In genomic region chr3:72999971-73000370, GRCh38 we compare ENCODE assay signal across 10 cellular contexts. TPM values are rescaled to one million over a fixed set of nuclear protein-coding genes. Genes with fewer than 3 reads are reported as not detected.
DNase-seq lines count a peak whose midpoint lies in the region; FAIRE-seq and TF ChIP-seq lines count a peak whose summit lies in the region.
"Had no signal": no experiment of that assay in that cellular context is flagged by ENCODE, and none has a peak within 500 bp of the region (broad histone marks: within the 10 kb centered on the region; RNA-seq: fewer than 3 reads in every experiment).

No MANE protein-coding gene starts in this region.

- H3K4me3 Mint-ChIP-seq in activated CD4-positive, alpha-beta memory T cell treated with anti-CD3 and anti-CD28 coated beads for 36 hours: peak overlapping the region; percentile 63
- peak overlapping the region; percentile 87 for H3K4me3 Mint-ChIP-seq in glutamatergic neuron (ENCODE audit: unreplicated experiment)

- no peaks in the 10 kb centered on the region for H3K9me3 ChIP-seq in thymus (ENCODE audit: control insufficient read depth)
- no peaks in the 10 kb centered on the region for H3K9me3 ChIP-seq in WERI-Rb-1 (ENCODE audit: severe bottlenecking)

- H3K36me3 Mint-ChIP-seq in activated CD4-positive, alpha-beta memory T cell treated with anti-CD3 and anti-CD28 coated beads for 36 hours: peaks cover 58% of the 10 kb centered on the region
- no peaks in the 10 kb centered on the region for H3K36me3 Mint-ChIP-seq in glutamatergic neuron (ENCODE audit: unreplicated experiment)

- H3K27me3 Mint-ChIP-seq in activated CD4-positive, alpha-beta memory T cell treated with anti-CD3 and anti-CD28 coated beads for 36 hours: no peaks in the 10 kb centered on the region
- peaks cover 5% of the 10 kb centered on the region for H3K27me3 Mint-ChIP-seq in glutamatergic neuron (ENCODE audit: unreplicated experiment)

- WGBS in thymus: 56% methylated on average over 2 of the region's 2 CpGs

- H3K27ac Mint-ChIP-seq in activated CD4-positive, alpha-beta memory T cell treated with anti-CD3 and anti-CD28 coated beads for 36 hours: peak overlapping the region; percentile 81
- H3K27ac Mint-ChIP-seq in glutamatergic neuron (ENCODE audit: unreplicated experiment): no peak overlapping the region

- CTCF ChIA-PET in activated CD4-positive, alpha-beta memory T cell treated with anti-CD3 and anti-CD28 coated beads for 36 hours (lab: Charles Lee): interaction anchor here (1.1 to 2.1 kb wide), 5 partner anchors 45 to 149 kb away, joined by 3 to 11 read pairs (median 3); no protein-coding TSS in a partner anchor

- no peak for FAIRE-seq in frontal cortex (lab: Jason Lieb, UNC)

- peaks cover 64% of the 10 kb centered on the region for H3K4me1 Mint-ChIP-seq in activated CD4-positive, alpha-beta memory T cell treated with anti-CD3 and anti-CD28 coated beads for 36 hours (ENCODE audit: low read depth)
- H3K4me1 Mint-ChIP-seq in glutamatergic neuron (ENCODE audit: low read depth, unreplicated experiment): peaks cover 23% of the 10 kb centered on the region

- no peaks in the 10 kb centered on the region for H3K9me3 Mint-ChIP-seq in activated CD4-positive, alpha-beta memory T cell treated with anti-CD3 and anti-CD28 coated beads for 36 hours
- H3K9me3 Mint-ChIP-seq in glutamatergic neuron (ENCODE audit: unreplicated experiment): peaks cover 9% of the 10 kb centered on the region

- POLR2A ChIA-PET in activated CD4-positive, alpha-beta memory T cell treated with anti-CD3 and anti-CD28 coated beads for 36 hours (lab: Charles Lee): interaction anchor here (0.7 to 1.2 kb wide), 2 partner anchors 8 to 39 kb away, joined by 3 to 6 read pairs; no protein-coding TSS in a partner anchor

- peaks cover 16% of the 10 kb centered on the region for H3K36me3 ChIP-seq in thymus (ENCODE audit: control insufficient read depth, insufficient read depth)
- peaks cover 63% of the 10 kb centered on the region for H3K36me3 ChIP-seq in WERI-Rb-1

- H3K27me3 ChIP-seq in thymus (ENCODE audit: control insufficient read depth, insufficient read depth) (no peaks in the 10 kb centered on the region), WERI-Rb-1 (ENCODE audit: insufficient read depth, low read depth, severe bottlenecking) (no peaks in the 10 kb centered on the region)

- TF ChIP-seq CTCF in glutamatergic neuron (IDR thresholded peaks at IDR 0.05; ENCODE audit: partially characterized antibody, unreplicated experiment): no peak
- no peak for TF ChIP-seq CTCF in WERI-Rb-1 (IDR thresholded peaks at IDR 0.05; ENCODE audit: low read depth, low read length)

- H3K4me3 ChIP-seq in thymus (ENCODE audit: low read length): peak overlapping the region; percentile 34
- no peak overlapping the region for H3K4me3 ChIP-seq in WERI-Rb-1 (ENCODE audit: low read depth, low read length)

- intact Hi-C loops in activated CD4-positive, alpha-beta memory T cell treated with anti-CD3 and anti-CD28 coated beads for 36 hours (cut with micrococcal nuclease): loop anchor here (10.0 kb wide), 1 partner anchor 1275 kb away; the partner anchor contains the start of gene EIF4E3

- H3K4me1 ChIP-seq in thymus (ENCODE audit: control insufficient read depth, insufficient read depth, low read length): peaks cover 13% of the 10 kb centered on the region

- peak; percentile 32 for DNase-seq in stimulated activated CD4-positive, alpha-beta T cell treated with anti-CD3 and anti-CD28 coated beads, Interleukin-15, amount 100 ng/mL, for 24 hours
- DNase-seq in stimulated activated CD4-positive, alpha-beta T cell treated with anti-CD3 and anti-CD28 coated beads, Interleukin-2, amount 100 ng/mL, for 48 hours: no peak
- DNase-seq in activated CD4-positive, alpha-beta memory T cell treated with anti-CD3 and anti-CD28 coated beads for 36 hours: peak; percentile 53
- DNase-seq in glutamatergic neuron: no peak
- no peak for DNase-seq in NCI-H526 treated with DMSO at 0.1 percent for 48 hours (lab: John Stamatoyannopoulos, UW)
- no peak for DNase-seq in WERI-Rb-1
- DNase-seq in frontal cortex (ENCODE audit: low spot score in 2 of 2): no peak
- DNase-seq: DMS79 treated with DMSO at 0.1 percent for 48 hours, nucleus accumbens had no signal

- H3K27ac ChIP-seq in thymus (ENCODE audit: low read depth): no peak overlapping the region
- no peak overlapping the region for H3K27ac ChIP-seq in WERI-Rb-1

RNA-seq across cellular contexts. Expression of gene PPP4R2, which starts 3.4 kb away (rescaled TPM):
- total RNA-seq in activated CD4-positive, alpha-beta memory T cell treated with anti-CD3 and anti-CD28 coated beads for 36 hours: 100 to 1,000 TPM; 107 to 108 TPM
- total RNA-seq in glutamatergic neuron (ENCODE audit: unreplicated experiment) (77.9 TPM), frontal cortex (137 TPM)
- polyA plus RNA-seq in thymus: 36.6 TPM

Comparison
In these comparisons a context has a peak if more than half of its experiments do, and no peak if none do; other contexts are left out.
1. DNase-seq: peak in stimulated activated CD4-positive, alpha-beta T cell treated with anti-CD3 and anti-CD28 coated beads, Interleukin-15, amount 100 ng/mL, for 24 hours (single experiment) and activated CD4-positive, alpha-beta memory T cell treated with anti-CD3 and anti-CD28 coated beads for 36 hours (single experiment); none in stimulated activated CD4-positive, alpha-beta T cell treated with anti-CD3 and anti-CD28 coated beads, Interleukin-2, amount 100 ng/mL, for 48 hours (0 of 2), glutamatergic neuron (single experiment), NCI-H526 treated with DMSO at 0.1 percent for 48 hours (single experiment), WERI-Rb-1 (single experiment) and frontal cortex (0 of 2).